ENCODE assay signal across 8 cellular contexts in genomic region chr2:237434916-237435315, GRCh38. TPM values are rescaled to one million over a fixed set of nuclear protein-coding genes. Genes with fewer than 3 reads are reported as not detected.
DNase-seq lines count a peak whose midpoint lies in the region; ATAC-seq lines count a peak whose summit lies in the region.

No MANE protein-coding gene starts in this region.

- no peak overlapping the region for H2AFZ ChIP-seq in Karpas-422 (ENCODE audit: low read length)

- peak; percentile 60 to 61 for ATAC-seq in activated T-cell treated with anti-CD3 and anti-CD28 coated beads, Interleukin-2, amount 50 U/mL, for 72 hours (replicated peaks in 1 of 2)
- no peak for ATAC-seq in GM18870 (IDR thresholded peaks at IDR 0.05; ENCODE audit: unreplicated experiment)

- peaks cover 5% of the 10 kb centered on the region for H3K9me3 ChIP-seq in mesodermal cell (ENCODE audit: control insufficient read depth, low read length)
- no peaks in the 10 kb centered on the region for H3K9me3 ChIP-seq in Karpas-422 (ENCODE audit: low read length)

- H3K36me3 ChIP-seq in mesodermal cell (ENCODE audit: control insufficient read depth, insufficient read depth, low read length) (no peaks in the 10 kb centered on the region), Karpas-422 (ENCODE audit: insufficient read depth, low read length) (no peaks in the 10 kb centered on the region)

- WGBS in mesodermal cell (ENCODE audit: insufficient coverage in 2 of 2), 2 experiments: 79 to 80% methylated on average over 11 of the region's 13 CpGs

- no peak overlapping the region for H3K4me2 ChIP-seq in Karpas-422 (ENCODE audit: low read depth, low read length, poor library complexity, severe bottlenecking)

- no peaks in the 10 kb centered on the region for H3K27me3 ChIP-seq in Karpas-422 (ENCODE audit: low read length)

- DNase-seq in EH (ENCODE audit: low read depth): peak; percentile 89
- peak; percentile 81 for DNase-seq in LHCN-M2 (ENCODE audit: low read depth)
- peak; percentile 86 for DNase-seq in activated T-cell treated with anti-CD3 and anti-CD28 coated beads, Interleukin-2, amount 50 U/mL, for 72 hours
- DNase-seq in stimulated activated CD8-positive, alpha-beta memory T cell treated with anti-CD3 and anti-CD28 coated beads, Interleukin-7, amount 100 ng/mL, for 48 hours (ENCODE audit: extremely low read depth in 1 of 2, low read depth in 1 of 2): peak; percentile 72 to 94
- no peak for DNase-seq in NCI-H2081 (lab: John Stamatoyannopoulos, UW)
- no peak for DNase-seq in Karpas-422

- H3K27ac ChIP-seq in mesodermal cell (ENCODE audit: low read depth, low read length, severe bottlenecking) (peak overlapping the region; percentile 52), Karpas-422 (ENCODE audit: low read length) (no peak overlapping the region)

- H3K27ac Mint-ChIP-seq in activated T-cell treated with anti-CD3 and anti-CD28 coated beads, Interleukin-2, amount 50 U/mL, for 72 hours: peak overlapping the region; percentile 22

- H3K4me3 ChIP-seq in mesodermal cell (ENCODE audit: extremely low read depth, insufficient read depth, low read length, poor library complexity, severe bottlenecking) (no peak overlapping the region), Karpas-422 (ENCODE audit: low read length) (no peak overlapping the region)

- H3K9me2 ChIP-seq in Karpas-422 (replicated peaks; ENCODE audit: insufficient read depth, low read length): no peaks in the 10 kb centered on the region

- no peak overlapping the region for H3K9ac ChIP-seq in Karpas-422 (ENCODE audit: low read length)

- peaks cover 0 to 2% of the 10 kb centered on the region in 2 donors for H3K9me3 Mint-ChIP-seq in activated T-cell treated with anti-CD3 and anti-CD28 coated beads, Interleukin-2, amount 50 U/mL, for 72 hours

- H3K36me3 Mint-ChIP-seq in activated T-cell treated with anti-CD3 and anti-CD28 coated beads, Interleukin-2, amount 50 U/mL, for 72 hours (ENCODE audit: insufficient read depth in 2 of 2): peaks cover 4 to 13% of the 10 kb centered on the region in 2 donors

- H3K4me1 ChIP-seq in mesodermal cell (ENCODE audit: control insufficient read depth, insufficient read depth, low read length, poor library complexity, severe bottlenecking) (peaks cover 43% of the 10 kb centered on the region), Karpas-422 (ENCODE audit: low read length) (no peaks in the 10 kb centered on the region)

- H3K27me3 Mint-ChIP-seq in activated T-cell treated with anti-CD3 and anti-CD28 coated beads, Interleukin-2, amount 50 U/mL, for 72 hours (ENCODE audit: low read depth): no peaks in the 10 kb centered on the region

- no peaks in the 10 kb centered on the region for H4K20me1 ChIP-seq in Karpas-422 (ENCODE audit: insufficient read depth, low read depth, low read length)

- H3K4me3 Mint-ChIP-seq in activated T-cell treated with anti-CD3 and anti-CD28 coated beads, Interleukin-2, amount 50 U/mL, for 72 hours: peak overlapping the region; percentile 80

- no peaks in the 10 kb centered on the region for H3K79me2 ChIP-seq in Karpas-422 (ENCODE audit: low read length)

- H3K4me1 Mint-ChIP-seq in activated T-cell treated with anti-CD3 and anti-CD28 coated beads, Interleukin-2, amount 50 U/mL, for 72 hours (ENCODE audit: low read depth): peaks cover 99% of the 10 kb centered on the region

RNA-seq across cellular contexts. Expression of gene COL6A3, which starts 21.0 kb away (rescaled TPM):
- total RNA-seq in LHCN-M2 (2014; rRNA removed): 5.2 and 9.2 TPM in 2 replicates
- polyA plus RNA-seq in LHCN-M2 (2012): 2.5 TPM
- 10 to 100 TPM; 12.0 to 17.3 TPM for total RNA-seq in activated T-cell treated with anti-CD3 and anti-CD28 coated beads, Interleukin-2, amount 50 U/mL, for 72 hours
- polyA plus RNA-seq in mesodermal cell (2013, experiment 1 of 2): 221 TPM
- polyA plus RNA-seq in mesodermal cell (2013, experiment 2 of 2): 227 TPM
- total RNA-seq in Karpas-422 (2014; rRNA removed; shearing (Covaris generic); ENCODE audit: low replicate concordance): 0.07 TPM in 1 of 2 replicates, not detected in the other

RNA-seq across cellular contexts. Expression of gene MLPH, which starts 52.1 kb away (rescaled TPM):
- 145 and 155 TPM in 2 replicates for total RNA-seq in LHCN-M2 (2014; rRNA removed)
- polyA plus RNA-seq in LHCN-M2 (2012): 103 TPM
- total RNA-seq in activated T-cell treated with anti-CD3 and anti-CD28 coated beads, Interleukin-2, amount 50 U/mL, for 72 hours: under 1 TPM in 1 of 2 donors, not detected in 1; 0.36 TPM
- polyA plus RNA-seq in mesodermal cell (2013, experiment 1 of 2): 3.1 TPM
- 6.3 TPM for polyA plus RNA-seq in mesodermal cell (2013, experiment 2 of 2)
- total RNA-seq in Karpas-422 (2014; rRNA removed; shearing (Covaris generic); ENCODE audit: low replicate concordance): not detected in 2 replicates

Comparison
In these comparisons a context has a peak if more than half of its experiments do, and no peak if none do; other contexts are left out.
1. DNase-seq: peak in EH (single experiment), LHCN-M2 (single experiment), activated T-cell treated with anti-CD3 and anti-CD28 coated beads, Interleukin-2, amount 50 U/mL, for 72 hours (2 of 2) and stimulated activated CD8-positive, alpha-beta memory T cell treated with anti-CD3 and anti-CD28 coated beads, Interleukin-7, amount 100 ng/mL, for 48 hours (2 of 2); none in NCI-H2081 (0 of 2) and Karpas-422 (single experiment).
2. RNA of gene MLPH, which starts 52.1 kb away (total RNA-seq): 145 to 155 TPM in LHCN-M2; 0.36 TPM in activated T-cell treated with anti-CD3 and anti-CD28 coated beads, Interleukin-2, amount 50 U/mL, for 72 hours and not detected in Karpas-422; every median in the first group is over 100 times any median in the second.